In genomic region chr12:131060011-131060703, GRCh38 we compare ENCODE assay signal across 19 cellular contexts.
DNase-seq lines count a peak whose midpoint lies in the region; ATAC-seq, FAIRE-seq and TF ChIP-seq lines count a peak whose summit lies in the region.
"Had no signal": no experiment of that assay in that cellular context is flagged by ENCODE, and none has a peak within 500 bp of the region (broad histone marks: within the 10 kb centered on the region; RNA-seq: fewer than 3 reads in every experiment).

No MANE protein-coding gene starts in this region.

- no peak overlapping the region for H3K4me3 ChIP-seq in right lobe of liver
- no peak overlapping the region for H3K4me3 ChIP-seq in HepG2 (replicated peaks in 1 of 3; ENCODE audit: insufficient read depth in 1 of 3, low read depth in 2 of 3, low read length in 3 of 3)
- H3K4me3 ChIP-seq: SJCRH30 had no signal

- H3K27me3 ChIP-seq in right lobe of liver, result no peaks in the 10 kb centered on the region
- no peaks in the 10 kb centered on the region for H3K27me3 ChIP-seq in HepG2 (ENCODE audit: control insufficient read depth in 1 of 2, insufficient read depth in 2 of 2, low read length in 2 of 2)

- no peaks in the 10 kb centered on the region for H3K79me2 ChIP-seq in HepG2 (ENCODE audit: insufficient read depth, low read length)

- TF ChIP-seq EP300 in HepG2 (IDR thresholded peaks at IDR 0.05; ENCODE audit: low read depth in 2 of 2, low read length in 2 of 2) (no peak), HepG2 (CRISPR knock-in tag; IDR thresholded peaks at IDR 0.05; ENCODE audit: borderline replicate concordance) (no peak)

- BruUV-seq in HepG2 (replicated peaks; lab: Mats Ljungman, UMichigan), result no TSS peak

- no peaks in the 10 kb centered on the region for H4K20me1 ChIP-seq in HepG2 (ENCODE audit: insufficient read depth, low read length)

- DNase-seq in right lobe of liver (peak in 2 of 3 donors; percentile 21 to 40), HepG2 (ENCODE audit: low spot score) (no peak), islet precursor cell (peak; percentile 46), sciatic nerve (ENCODE audit: low spot score) (peak; percentile 55), NCI-H345 treated with DMSO at 0.1 percent for 48 hours (lab: John Stamatoyannopoulos, UW; ENCODE audit: unreplicated experiment) (no peak), MV-4-11 (lab: John Stamatoyannopoulos, UW) (no peak), GM13976 (ENCODE audit: low spot score) (no peak)
- DNase-seq: DMS79, GOT3, KG1, NCI-H1417, NCI-H187 treated with DMSO at 0.1 percent for 48 hours, NCI-H2227 treated with DMSO at 0.1 percent for 48 hours, PC-3 had no signal

- in situ Hi-C loops in HepG2 (cut with HindIII; ENCODE audit: extremely low pct_ligation_motif_present, low pct_unique_long_range_greater_than_20kb) (no loop called here), GM13976 (cut with MboI; ENCODE audit: low sequenced_read_pairs, unreplicated experiment) (no loop called here)

- 92% methylated on average over 10 of the region's 16 CpGs for WGBS in right lobe of liver (ENCODE audit: insufficient coverage, low coverage, low lambda C conversion rate, missing lambda C conversion rate)
- 93% methylated on average over 12 of the region's 16 CpGs for WGBS in HepG2 (ENCODE audit: low lambda C conversion rate)

- FAIRE-seq in HepG2 (lab: Jason Lieb, UNC), result no peak
- FAIRE-seq: GM12892 had no signal

- POLR2A ChIA-PET in HepG2 (lab: Yijun Ruan, JAX), result no interaction called here

- CTCF ChIA-PET in HepG2 (lab: Yijun Ruan, JAX; ENCODE audit: low intra/inter-chr PET ratio, low total read pairs), result no interaction called here

- H3K9ac ChIP-seq in HepG2 (ENCODE audit: insufficient read depth, low read depth, low read length), result no peak overlapping the region

- TF ChIP-seq CTCF in right lobe of liver (IDR thresholded peaks at IDR 0.05) (no peak), HepG2 (CRISPR knock-in tag; IDR thresholded peaks at IDR 0.05) (no peak), GM13976 (IDR thresholded peaks at IDR 0.05; ENCODE audit: borderline replicate concordance, control extremely low read depth, extremely low read depth, insufficient read depth, missing control alignments) (no peak)

- H3K36me3 ChIP-seq in right lobe of liver (no peaks in the 10 kb centered on the region), HepG2 (replicated peaks in 1 of 2; ENCODE audit: control insufficient read depth in 1 of 2, insufficient read depth in 2 of 2, low read length in 2 of 2) (no peaks in the 10 kb centered on the region)
- H3K36me3 ChIP-seq: SJCRH30 had no signal

- no peak for ATAC-seq in right lobe of liver
- no peak for ATAC-seq in HepG2
- ATAC-seq in sciatic nerve, result no peak
- no peak for ATAC-seq in GM18858 (IDR thresholded peaks at IDR 0.05; ENCODE audit: unreplicated experiment)
- ATAC-seq: PC-3 had no signal

- no peak overlapping the region for H3K27ac ChIP-seq in right lobe of liver
- H3K27ac ChIP-seq in HepG2 (ENCODE audit: extremely low read length, insufficient read depth, low read length), result no peak overlapping the region
- H3K27ac ChIP-seq: C4-2B, RWPE1, SJCRH30 had no signal

- no peak overlapping the region for H2AFZ ChIP-seq in HepG2 (ENCODE audit: low read length)

- no peak for TF ChIP-seq POLR2A in right lobe of liver (IDR thresholded peaks at IDR 0.05)
- TF ChIP-seq POLR2A in HepG2 (IDR thresholded peaks at IDR 0.05; ENCODE audit: insufficient read depth in 1 of 2, low read depth in 2 of 2, low read length in 2 of 2), result no peak

- no peaks in the 10 kb centered on the region for H3K4me1 ChIP-seq in right lobe of liver
- peaks cover 11% of the 10 kb centered on the region; the same call in 1 of the 2 replicates for H3K4me1 ChIP-seq in HepG2 (ENCODE audit: insufficient read depth, low read length)
- H3K4me1 ChIP-seq: SJCRH30 had no signal

- no peak for TF ChIP-seq RAD21 in HepG2 (CRISPR knock-in tag; IDR thresholded peaks at IDR 0.05)

- H3K9me3 ChIP-seq in right lobe of liver (no peaks in the 10 kb centered on the region), HepG2 (ENCODE audit: low read length) (no peaks in the 10 kb centered on the region)
- H3K9me3 ChIP-seq: SJCRH30 had no signal

- intact Hi-C loops in right lobe of liver (cut with DNase I), result no loop called here
- intact Hi-C loops in HepG2 (cut with micrococcal nuclease; ENCODE audit: unreplicated experiment), result no loop called here
- intact Hi-C loops in sciatic nerve (cut with DNase I), result no loop called here

- H3K4me2 ChIP-seq in HepG2 (ENCODE audit: low read depth, low read length), result no peak overlapping the region

TF ChIP-seq in HepG2, 621 proteins besides CTCF, POLR2A, EP300 and RAD21:
- TF ChIP-seq SNAPC5 (CRISPR knock-in tag; IDR thresholded peaks at IDR 0.05; ENCODE audit: borderline replicate concordance) (no peak), ZNF512B (CRISPR knock-in tag; IDR thresholded peaks at IDR 0.05; ENCODE audit: borderline replicate concordance) (no peak), AHR (CRISPR knock-in tag; IDR thresholded peaks at IDR 0.05) (no peak), CENPT (CRISPR knock-in tag; IDR thresholded peaks at IDR 0.05; ENCODE audit: low read depth) (no peak)

Comparison
In these comparisons a context has a peak if more than half of its experiments do, and no peak if none do; other contexts are left out.
1. DNase-seq: peak in right lobe of liver (2 of 3), islet precursor cell (single experiment) and sciatic nerve (single experiment); none in HepG2 (single experiment), NCI-H345 treated with DMSO at 0.1 percent for 48 hours (single experiment), MV-4-11 (single experiment) and GM13976 (single experiment).